8 cellular contexts compared by ENCODE assay signal in the genomic region with DNA sequence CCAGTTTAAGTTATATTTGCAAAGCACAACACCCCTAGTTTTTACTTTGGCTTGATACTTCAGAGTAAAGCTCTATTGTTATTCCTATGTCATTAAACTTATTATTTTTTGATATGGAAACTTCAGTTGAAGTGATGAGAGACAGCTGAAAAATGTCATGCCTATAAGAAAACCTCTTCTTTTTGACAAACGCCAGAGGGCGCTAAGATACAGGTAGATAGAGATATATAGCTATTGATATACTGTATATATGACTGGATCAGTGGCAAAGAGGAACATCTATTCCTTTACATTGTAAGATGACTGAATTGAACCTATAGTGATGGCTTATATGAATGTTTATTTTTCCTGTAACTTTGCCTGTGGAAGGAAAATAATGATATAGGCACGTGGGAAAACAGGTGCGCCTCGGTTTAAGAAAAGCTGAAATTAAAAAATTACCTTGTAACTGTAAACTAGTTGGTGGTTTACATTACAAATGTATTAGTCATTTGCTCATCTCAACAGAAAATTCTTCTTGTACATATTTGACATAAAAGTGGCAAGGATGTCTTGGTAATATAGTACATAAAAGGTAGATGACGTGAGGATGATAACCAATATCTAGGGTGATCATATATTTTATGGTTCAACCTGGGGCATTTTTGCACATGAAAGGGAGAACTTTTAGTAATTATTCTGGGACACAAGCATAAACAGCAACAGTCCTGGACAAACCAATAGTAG.
A peak's percentile ranks its signal among the peaks of the same experiment; 100 is the strongest.
DNase-seq lines count a peak whose midpoint lies in the region; ATAC-seq and TF ChIP-seq lines count a peak whose summit lies in the region.

No MANE protein-coding gene starts in this region.

- TF ChIP-seq POLR2A in suprapubic skin (IDR thresholded peaks at IDR 0.05): no peak

- WGBS in lung, 2 donors: 59 to 60% methylated on average over 6 of the region's 6 CpGs
- 55% methylated on average over 6 of the region's 6 CpGs for WGBS in suprapubic skin

- CTCF ChIA-PET in A673 (lab: Charles Lee): interaction anchor here (0.9 to 2.0 kb wide), 12 partner anchors 8 to 381 kb away, joined by 3 to 12 read pairs (median 3); no protein-coding TSS in a partner anchor

- no peak overlapping the region for H3K27ac ChIP-seq in A673 (ENCODE audit: low read depth, low read length, poor library complexity, severe bottlenecking)
- no peak overlapping the region for H3K27ac ChIP-seq in coronary artery
- no peak overlapping the region for H3K27ac ChIP-seq in lung (ENCODE audit: low read depth in 1 of 2, low read length in 1 of 2)
- H3K27ac ChIP-seq in suprapubic skin: no peak overlapping the region

- DNase-seq in A673 (ENCODE audit: low spot score) (peak; percentile 89), NCI-H1436 treated with DMSO at 0.1 percent for 48 hours (lab: John Stamatoyannopoulos, UW) (peak; percentile 40), SKM-1 (lab: John Stamatoyannopoulos, UW; ENCODE audit: unreplicated experiment) (peak; percentile 77), coronary artery (ENCODE audit: low spot score) (no peak), lung (ENCODE audit: low spot score) (no peak), suprapubic skin (ENCODE audit: low spot score in 2 of 2) (no peak)

- H3K4me1 ChIP-seq in A673 (ENCODE audit: insufficient read depth, low read length, poor library complexity, severe bottlenecking) (no peaks in the 10 kb centered on the region), lung (ENCODE audit: control insufficient read depth in 2 of 2, insufficient read depth in 2 of 2, low read length in 2 of 2) (no peaks in the 10 kb centered on the region), suprapubic skin (no peaks in the 10 kb centered on the region)

- peak; percentile 80 for TF ChIP-seq CTCF in A673 (conservative IDR thresholded peaks at IDR 0.05; ENCODE audit: low read depth, low read length)
- peak; percentile 54; the same call in 2 of the 3 replicates for TF ChIP-seq CTCF in GM12872 (IDR thresholded peaks at IDR 0.05; ENCODE audit: insufficient read depth, low read depth, low read length)
- TF ChIP-seq CTCF in coronary artery (IDR thresholded peaks at IDR 0.05): peak; percentile 51
- TF ChIP-seq CTCF in lung (IDR thresholded peaks at IDR 0.05; ENCODE audit: control extremely low read depth, extremely low read depth): peak; percentile 26
- peak; percentile 47 to 56 for TF ChIP-seq CTCF in suprapubic skin (IDR thresholded peaks at IDR 0.05)

- POLR2A ChIA-PET in A673 (lab: Charles Lee; ENCODE audit: low non-redundant PET): no interaction called here

- H3K4me3 ChIP-seq in A673 (ENCODE audit: low read depth, low read length, poor library complexity, severe bottlenecking): no peak overlapping the region
- no peak overlapping the region for H3K4me3 ChIP-seq in coronary artery
- no peak overlapping the region for H3K4me3 ChIP-seq in lung
- no peak overlapping the region for H3K4me3 ChIP-seq in suprapubic skin

- H3K9me3 ChIP-seq in A673 (ENCODE audit: low read depth, low read length, poor library complexity, severe bottlenecking): no peaks in the 10 kb centered on the region
- H3K9me3 ChIP-seq in lung (ENCODE audit: control insufficient read depth in 2 of 2, insufficient read depth in 1 of 2, low read length in 1 of 2): no peaks in the 10 kb centered on the region
- no peaks in the 10 kb centered on the region for H3K9me3 ChIP-seq in suprapubic skin

- BruUV-seq in A673 (replicated peaks; lab: Mats Ljungman, UMichigan): no TSS peak

- peak; percentile 83 for ATAC-seq in HG02798 (IDR thresholded peaks at IDR 0.05; ENCODE audit: poor library complexity, unreplicated experiment)
- peak; percentile 68 for ATAC-seq in lung (ENCODE audit: insufficient read depth, low FRiP score)

- intact Hi-C loops in A673 (cut with micrococcal nuclease; ENCODE audit: unreplicated experiment): loop anchor here (1.0 to 5.0 kb wide), 3 partner anchors 87 to 193 kb away; no protein-coding TSS in a partner anchor

- H3K27me3 ChIP-seq in A673 (replicated peaks; ENCODE audit: insufficient read depth, low read depth, low read length, poor library complexity) (peaks cover 4% of the 10 kb centered on the region), lung (ENCODE audit: control insufficient read depth, insufficient read depth) (no peaks in the 10 kb centered on the region), suprapubic skin (no peaks in the 10 kb centered on the region)

- H3K36me3 ChIP-seq in A673 (ENCODE audit: insufficient read depth, low read length, poor library complexity, severe bottlenecking) (no peaks in the 10 kb centered on the region), lung (ENCODE audit: control insufficient read depth in 2 of 2, insufficient read depth in 2 of 2, low read length in 2 of 2) (peaks cover 0 to 14% of the 10 kb centered on the region in 2 donors), suprapubic skin (peaks cover under 1% of the 10 kb centered on the region)

- no peak for TF ChIP-seq EP300 in suprapubic skin (IDR thresholded peaks at IDR 0.05)

Comparison
In these comparisons a context has a peak if more than half of its experiments do, and no peak if none do; other contexts are left out.
1. DNase-seq: peak in A673 (single experiment), NCI-H1436 treated with DMSO at 0.1 percent for 48 hours (single experiment) and SKM-1 (single experiment); none in coronary artery (single experiment), lung (single experiment) and suprapubic skin (0 of 2).
2. CTCF ChIP-seq: peak in every context shown above with its lines; median percentile 80 in A673; 54 in GM12872; 52 in suprapubic skin; 51 in coronary artery; 26 in lung.